Comparison of ENCODE assay signal across 32 cellular contexts in the genomic region with DNA sequence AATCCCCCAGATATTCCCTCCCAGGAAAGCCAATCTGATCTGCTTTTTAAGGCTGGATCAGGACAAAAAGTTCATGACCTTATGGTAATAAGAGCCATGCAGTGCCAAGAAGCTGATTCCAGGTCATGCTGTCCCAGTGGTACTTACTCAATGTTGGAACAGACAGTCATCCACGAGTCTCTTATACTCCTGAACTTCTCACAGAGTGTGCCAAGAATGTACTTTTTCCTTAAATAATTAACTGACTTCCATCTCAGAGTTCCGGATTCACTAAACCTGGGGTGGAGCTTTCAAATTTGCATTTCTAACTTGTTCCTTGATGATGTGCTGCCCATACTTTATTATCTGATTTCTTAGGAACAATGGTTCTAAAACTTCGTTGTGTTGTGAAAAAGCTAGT. TPM values are rescaled to one million over a fixed set of nuclear protein-coding genes. Genes with fewer than 3 reads are reported as not detected.
"Had no signal": no experiment of that assay in that cellular context is flagged by ENCODE, and none has a peak within 500 bp of the region (broad histone marks: within the 10 kb centered on the region; RNA-seq: fewer than 3 reads in every experiment).

No MANE protein-coding gene starts in this region.

- H3K4me3 Mint-ChIP-seq: dendritic cell treated with granulocyte-macrophage colony-stimulating factor and Interleukin-4, amounts not matched to agents 40 ng/mL and 50 ng/mL, for 4 days; endodermal cell; memory B cell; naive thymus-derived CD8-positive, alpha-beta T cell; stimulated activated memory B cell treated with anti-CD40 and anti-IgM and Interleukin-4, amounts not matched to agents 10 μg/mL and 1 μg/mL and 100 μg/mL, for 72 hours; type B pancreatic cell had no signal

- H3K27ac Mint-ChIP-seq: dendritic cell treated with granulocyte-macrophage colony-stimulating factor and Interleukin-4, amounts not matched to agents 40 ng/mL and 50 ng/mL, for 4 days; endodermal cell; memory B cell; naive thymus-derived CD8-positive, alpha-beta T cell; stimulated activated memory B cell treated with anti-CD40 and anti-IgM and Interleukin-4, amounts not matched to agents 10 μg/mL and 1 μg/mL and 100 μg/mL, for 72 hours; type B pancreatic cell had no signal

- H3K4me1 ChIP-seq: colonic mucosa, foreskin keratinocyte, psoas muscle had no signal

- H3K9me3 ChIP-seq: colonic mucosa, esophagus muscularis mucosa, gastroesophageal sphincter, heart right ventricle, ovary, psoas muscle, sigmoid colon, testis, tibial artery had no signal

- H3K36me3 Mint-ChIP-seq: stimulated activated memory B cell treated with anti-CD40 and anti-IgM and Interleukin-4, amounts not matched to agents 10 μg/mL and 1 μg/mL and 100 μg/mL, for 72 hours; type B pancreatic cell had no signal

- H3K27me3 ChIP-seq: colonic mucosa, esophagus muscularis mucosa, foreskin keratinocyte, gastroesophageal sphincter, ovary, sigmoid colon, testis, tibial artery had no signal

- H3K27ac ChIP-seq: colonic mucosa, epithelial cell of prostate, esophagus muscularis mucosa, foreskin keratinocyte, gastroesophageal sphincter, heart right ventricle, ovary, psoas muscle, sigmoid colon, testis, tibial artery had no signal

- H3K36me3 ChIP-seq: colonic mucosa, esophagus muscularis mucosa, gastroesophageal sphincter, heart right ventricle, ovary, sigmoid colon, tibial artery had no signal

- DNase-seq: colonic mucosa; effector CD8-positive, alpha-beta T cell; endodermal cell; foreskin keratinocyte; glutamatergic neuron; heart right ventricle; hippocampal formation; midbrain; naive thymus-derived CD8-positive, alpha-beta T cell; occipital lobe; ovary; posterior cingulate gyrus; psoas muscle; right cardiac atrium; sigmoid colon; stimulated activated CD4-positive, alpha-beta T cell treated with anti-CD3 and anti-CD28 coated beads, Interleukin-2, amount 100 ng/mL, for 24 hours; stimulated activated CD4-positive, alpha-beta T cell treated with anti-CD3 and anti-CD28 coated beads, Interleukin-4, amount 100 ng/mL, for 4 hours; stimulated activated naive CD8-positive, alpha-beta T cell treated with anti-CD3 and anti-CD28 coated beads, Interleukin-15, Interleukin-2, amounts not matched to agents 100 U/mL and 50 U/mL, for 24 hours; substantia nigra; testis; tibial artery had no signal

- ATAC-seq: foreskin keratinocyte; gastroesophageal sphincter; heart right ventricle; left lobe of liver; naive thymus-derived CD8-positive, alpha-beta T cell; psoas muscle; right cardiac atrium; stimulated activated memory B cell treated with anti-CD40 and anti-IgM and Interleukin-4, amounts not matched to agents 10 μg/mL and 1 μg/mL and 100 μg/mL, for 72 hours; stimulated activated naive CD8-positive, alpha-beta T cell treated with anti-CD3 and anti-CD28 coated beads, Interleukin-15, Interleukin-2, amounts not matched to agents 100 U/mL and 50 U/mL, for 24 hours had no signal

- H3K4me3 ChIP-seq: colonic mucosa, esophagus muscularis mucosa, gastroesophageal sphincter, heart right ventricle, lung, ovary, psoas muscle, sigmoid colon, testis, tibial artery had no signal

- FAIRE-seq: islet of Langerhans, urothelium cell line had no signal

- H3K9me3 Mint-ChIP-seq: dendritic cell treated with granulocyte-macrophage colony-stimulating factor and Interleukin-4, amounts not matched to agents 40 ng/mL and 50 ng/mL, for 4 days; endodermal cell; naive thymus-derived CD8-positive, alpha-beta T cell; type B pancreatic cell had no signal

RNA-seq across cellular contexts. Expression of gene P3H2, which starts 3.4 kb away (rescaled TPM):
- total RNA-seq: naive thymus-derived CD8-positive, alpha-beta T cell had no signal
- polyA plus RNA-seq: naive thymus-derived CD8-positive, alpha-beta T cell had no signal
